In genomic region chr3:161475905-161476304, GRCh38 we compare ENCODE assay signal across 19 cellular contexts. TPM values are rescaled to one million over a fixed set of nuclear protein-coding genes. Genes with fewer than 3 reads are reported as not detected.
DNase-seq lines count a peak whose midpoint lies in the region; ATAC-seq, FAIRE-seq and TF ChIP-seq lines count a peak whose summit lies in the region.
"Had no signal": no experiment of that assay in that cellular context is flagged by ENCODE, and none has a peak within 500 bp of the region (broad histone marks: within the 10 kb centered on the region; RNA-seq: fewer than 3 reads in every experiment).

No MANE protein-coding gene starts in this region.

- no peak for FAIRE-seq in bronchial epithelial cell (lab: Jason Lieb, UNC)
- FAIRE-seq: GM12892, islet of Langerhans had no signal

- H3K27me3 ChIP-seq in bronchial epithelial cell (ENCODE audit: control insufficient read depth, insufficient read depth, low read length) (no peaks in the 10 kb centered on the region), right lobe of liver (no peaks in the 10 kb centered on the region)
- H3K27me3 ChIP-seq: gastrocnemius medialis, upper lobe of left lung had no signal

- no peaks in the 10 kb centered on the region for H3K9me3 Mint-ChIP-seq in activated CD4-positive, alpha-beta T cell treated with anti-CD3 and anti-CD28 coated beads for 36 hours (ENCODE audit: low read depth)
- no peaks in the 10 kb centered on the region for H3K9me3 Mint-ChIP-seq in nephron progenitor cell
- H3K9me3 Mint-ChIP-seq: activated naive CD8-positive, alpha-beta T cell treated with anti-CD3 and anti-CD28 coated beads for 36 hours; GM23338 had no signal

- no peak overlapping the region for H3K4me3 Mint-ChIP-seq in activated CD4-positive, alpha-beta T cell treated with anti-CD3 and anti-CD28 coated beads for 36 hours
- H3K4me3 Mint-ChIP-seq in nephron progenitor cell, result no peak overlapping the region
- H3K4me3 Mint-ChIP-seq: activated naive CD8-positive, alpha-beta T cell treated with anti-CD3 and anti-CD28 coated beads for 36 hours; GM23338; stimulated activated memory B cell treated with anti-CD40 and anti-IgM and Interleukin-4, amounts not matched to agents 10 μg/mL and 1 μg/mL and 100 μg/mL, for 72 hours had no signal

- TF ChIP-seq POLR2A in right lobe of liver (IDR thresholded peaks at IDR 0.05), result no peak

- no peaks in the 10 kb centered on the region for H3K36me3 ChIP-seq in bronchial epithelial cell (ENCODE audit: control insufficient read depth, insufficient read depth, low read length)
- no peaks in the 10 kb centered on the region for H3K36me3 ChIP-seq in right lobe of liver
- H3K36me3 ChIP-seq: gastrocnemius medialis, upper lobe of left lung had no signal

- H3K27ac ChIP-seq in right lobe of liver, result no peak overlapping the region
- H3K27ac ChIP-seq: gastrocnemius medialis, upper lobe of left lung had no signal

- no peak overlapping the region for H3K4me3 ChIP-seq in bronchial epithelial cell (ENCODE audit: low read depth, low read length)
- no peak overlapping the region for H3K4me3 ChIP-seq in right lobe of liver
- H3K4me3 ChIP-seq: gastrocnemius medialis, GM23338, upper lobe of left lung had no signal

- DNase-seq in DMS 273 (lab: John Stamatoyannopoulos, UW; ENCODE audit: unreplicated experiment) (peak; percentile 60), LHCN-M2 (ENCODE audit: low read depth) (peak; percentile 13), bronchial epithelial cell (ENCODE audit: low read depth) (peak; percentile 76), right lobe of liver (no peak), nephron progenitor cell (no peak), NCI-H1436 (lab: John Stamatoyannopoulos, UW) (no peak), HK-2 (ENCODE audit: unreplicated experiment) (no peak)
- no peak for DNase-seq in activated CD4-positive, alpha-beta T cell treated with anti-CD3 and anti-CD28 coated beads for 36 hours
- DNase-seq: activated CD4-positive, CD25-positive, alpha-beta regulatory T cell treated with anti-CD3 and anti-CD28 coated beads, Interleukin-2, amount 50 U/mL, for 72 hours; activated naive CD8-positive, alpha-beta T cell treated with anti-CD3 and anti-CD28 coated beads for 36 hours; gastrocnemius medialis; NCI-H2171 treated with DMSO at 0.1 percent for 48 hours; stimulated activated CD4-positive, alpha-beta T cell treated with anti-CD3 and anti-CD28 coated beads, Interleukin-4, amount 100 ng/mL, for 24 hours; upper lobe of left lung had no signal

- H3K4me1 Mint-ChIP-seq in activated CD4-positive, alpha-beta T cell treated with anti-CD3 and anti-CD28 coated beads for 36 hours, result no peaks in the 10 kb centered on the region
- H3K4me1 Mint-ChIP-seq in nephron progenitor cell, result no peaks in the 10 kb centered on the region
- H3K4me1 Mint-ChIP-seq: activated naive CD8-positive, alpha-beta T cell treated with anti-CD3 and anti-CD28 coated beads for 36 hours; stimulated activated memory B cell treated with anti-CD40 and anti-IgM and Interleukin-4, amounts not matched to agents 10 μg/mL and 1 μg/mL and 100 μg/mL, for 72 hours had no signal

- peaks cover 6% of the 10 kb centered on the region for H3K27me3 Mint-ChIP-seq in activated CD4-positive, alpha-beta T cell treated with anti-CD3 and anti-CD28 coated beads for 36 hours
- no peaks in the 10 kb centered on the region for H3K27me3 Mint-ChIP-seq in nephron progenitor cell (ENCODE audit: low read depth, poor library complexity)
- H3K27me3 Mint-ChIP-seq: stimulated activated memory B cell treated with anti-CD40 and anti-IgM and Interleukin-4, amounts not matched to agents 10 μg/mL and 1 μg/mL and 100 μg/mL, for 72 hours had no signal

- H3K27ac Mint-ChIP-seq in activated CD4-positive, alpha-beta T cell treated with anti-CD3 and anti-CD28 coated beads for 36 hours, result no peak overlapping the region
- no peak overlapping the region for H3K27ac Mint-ChIP-seq in nephron progenitor cell
- H3K27ac Mint-ChIP-seq: activated naive CD8-positive, alpha-beta T cell treated with anti-CD3 and anti-CD28 coated beads for 36 hours; GM23338; stimulated activated memory B cell treated with anti-CD40 and anti-IgM and Interleukin-4, amounts not matched to agents 10 μg/mL and 1 μg/mL and 100 μg/mL, for 72 hours had no signal

- POLR2A ChIA-PET in activated CD4-positive, alpha-beta T cell treated with anti-CD3 and anti-CD28 coated beads for 36 hours (lab: Charles Lee), result no interaction called here

- no peaks in the 10 kb centered on the region for H3K36me3 Mint-ChIP-seq in activated CD4-positive, alpha-beta T cell treated with anti-CD3 and anti-CD28 coated beads for 36 hours (ENCODE audit: low read depth)
- no peaks in the 10 kb centered on the region for H3K36me3 Mint-ChIP-seq in nephron progenitor cell (ENCODE audit: low read depth)
- H3K36me3 Mint-ChIP-seq: activated naive CD8-positive, alpha-beta T cell treated with anti-CD3 and anti-CD28 coated beads for 36 hours; stimulated activated memory B cell treated with anti-CD40 and anti-IgM and Interleukin-4, amounts not matched to agents 10 μg/mL and 1 μg/mL and 100 μg/mL, for 72 hours had no signal

- peak; percentile 78 to 94 (median 90) for ATAC-seq in right lobe of liver
- ATAC-seq in activated CD4-positive, alpha-beta T cell treated with anti-CD3 and anti-CD28 coated beads for 36 hours, result no peak
- ATAC-seq: gastrocnemius medialis; GM23338; stimulated activated memory B cell treated with anti-CD40 and anti-IgM and Interleukin-4, amounts not matched to agents 10 μg/mL and 1 μg/mL and 100 μg/mL, for 72 hours had no signal

- TF ChIP-seq CTCF in bronchial epithelial cell (IDR thresholded peaks at IDR 0.05; ENCODE audit: insufficient read depth, low read length, severe bottlenecking) (no peak), right lobe of liver (IDR thresholded peaks at IDR 0.05) (no peak), nephron progenitor cell (IDR thresholded peaks at IDR 0.05) (no peak)

- H3K4me1 ChIP-seq in right lobe of liver, result peaks cover 0 to 6% (median 0%) of the 10 kb centered on the region in 4 donors
- H3K4me1 ChIP-seq: gastrocnemius medialis, upper lobe of left lung had no signal

- CTCF ChIA-PET in activated CD4-positive, alpha-beta T cell treated with anti-CD3 and anti-CD28 coated beads for 36 hours (lab: Charles Lee), result no interaction called here

- intact Hi-C loops in right lobe of liver (cut with DNase I), result no loop called here
- intact Hi-C loops in activated CD4-positive, alpha-beta T cell treated with anti-CD3 and anti-CD28 coated beads for 36 hours (cut with DNase I, micrococcal nuclease), result no loop called here

- H3K9me3 ChIP-seq in right lobe of liver, result no peaks in the 10 kb centered on the region
- H3K9me3 ChIP-seq: gastrocnemius medialis, upper lobe of left lung had no signal

RNA-seq across cellular contexts. Expression of gene OTOL1, which starts 20.7 kb away (rescaled TPM):
- total RNA-seq in LHCN-M2 (2014; rRNA removed), result not detected in 2 replicates
- not detected for polyA plus RNA-seq in LHCN-M2 (2012)
- total RNA-seq in bronchial epithelial cell, result not detected in 2 replicates
- not detected for total RNA-seq in right lobe of liver
- total RNA-seq in activated CD4-positive, alpha-beta T cell treated with anti-CD3 and anti-CD28 coated beads for 36 hours, result not detected
- total RNA-seq: activated naive CD8-positive, alpha-beta T cell treated with anti-CD3 and anti-CD28 coated beads for 36 hours; gastrocnemius medialis; GM23338; T-helper 1 cell treated with Interleukin-12 subunit alpha and Interleukin-12 subunit beta and Interleukin-4 antibody, amounts not matched to agents 30 ng/mL and 1 ng/mL, for 36 hours; upper lobe of left lung had no signal
- polyA plus RNA-seq: GM23338 had no signal

Comparison
In these comparisons a context has a peak if more than half of its experiments do, and no peak if none do; other contexts are left out.
1. DNase-seq: peak in DMS 273 (single experiment), LHCN-M2 (single experiment) and bronchial epithelial cell (single experiment); none in right lobe of liver (0 of 3), activated CD4-positive, alpha-beta T cell treated with anti-CD3 and anti-CD28 coated beads for 36 hours (single experiment), nephron progenitor cell (single experiment), NCI-H1436 (single experiment) and HK-2 (single experiment).